ENCODE assay signal across 1 cellular context in the genomic region with DNA sequence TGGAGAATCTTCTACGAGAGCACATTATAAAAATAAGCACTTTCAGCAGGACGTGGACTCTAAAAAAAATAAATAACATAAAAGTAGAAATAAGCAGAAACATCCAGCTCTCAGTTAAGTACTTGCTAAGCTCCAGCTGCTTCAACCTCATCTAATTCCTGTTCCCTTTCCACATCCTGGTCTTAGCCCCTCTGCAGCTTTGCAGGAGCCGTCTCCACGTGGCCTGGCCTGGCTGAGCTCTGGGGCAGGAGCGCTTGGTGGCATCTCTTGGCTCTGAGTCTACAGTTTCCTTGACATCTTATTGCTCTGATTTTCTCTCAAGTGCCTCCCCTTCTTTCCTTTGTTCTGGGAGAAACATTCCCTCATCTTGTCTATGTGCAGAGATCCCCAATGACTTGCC.
TF ChIP-seq lines count a peak whose summit lies in the region.

No MANE protein-coding gene starts in this region.

TF ChIP-seq in IMR-90, 13 proteins besides CTCF, POLR2A, EP300 and RAD21 (continued from another document):
- TF ChIP-seq ELK1 (IDR thresholded peaks at IDR 0.05; ENCODE audit: borderline replicate concordance, low read depth, low read length) (no peak), RCOR1 (IDR thresholded peaks at IDR 0.05; ENCODE audit: insufficient replicate concordance, low read length) (no peak), FOS (IDR thresholded peaks at IDR 0.05; ENCODE audit: low read depth, low read length) (no peak)
